ENCODE assay signal across 19 cellular contexts in genomic region chr1:244311784-244312532, GRCh38.
DNase-seq lines count a peak whose midpoint lies in the region; ATAC-seq, FAIRE-seq and TF ChIP-seq lines count a peak whose summit lies in the region.
"Had no signal": no experiment of that assay in that cellular context is flagged by ENCODE, and none has a peak within 500 bp of the region (broad histone marks: within the 10 kb centered on the region; RNA-seq: fewer than 3 reads in every experiment).

No MANE protein-coding gene starts in this region.

- H4K20me1 ChIP-seq in H1 (replicated peaks in 1 of 2; ENCODE audit: control insufficient read depth in 1 of 2, insufficient read depth in 2 of 2, low read length in 2 of 2) = no peaks in the 10 kb centered on the region

- no peak for TF ChIP-seq CTCF in H1 (IDR thresholded peaks at IDR 0.05; ENCODE audit: control extremely low read depth in 1 of 3, insufficient read depth in 1 of 3, low read depth in 1 of 3, low read length in 3 of 3)
- no peak for TF ChIP-seq CTCF in lower leg skin (IDR thresholded peaks at IDR 0.05)

- no peak for TF ChIP-seq POLR2A in H1 (IDR thresholded peaks at IDR 0.05; ENCODE audit: control extremely low read depth in 1 of 2, low read depth in 2 of 2, low read length in 2 of 2)
- TF ChIP-seq POLR2A in lower leg skin (IDR thresholded peaks at IDR 0.05) = no peak

- no peaks in the 10 kb centered on the region; the same call in 1 of the 2 replicates for H3K23me2 ChIP-seq in H1 (ENCODE audit: low read depth, low read length)

- H4K5ac ChIP-seq in H1 (ENCODE audit: insufficient read length, low read depth, low read length) = no peak overlapping the region

- H3K4me2 ChIP-seq in H1 (ENCODE audit: insufficient read depth in 1 of 2, low read depth in 2 of 2, low read length in 2 of 2) (no peak overlapping the region), trophoblast cell (ENCODE audit: low read length) (no peak overlapping the region)

- no peak overlapping the region for H2AK5ac ChIP-seq in H1 (ENCODE audit: low read depth, low read length)
- H2AK5ac ChIP-seq in trophoblast cell (ENCODE audit: low read length) = peak overlapping the region; percentile 24

- H4K91ac ChIP-seq in H1 (replicated peaks; ENCODE audit: insufficient read length, low read length) (no peak overlapping the region), trophoblast cell (ENCODE audit: low read depth, low read length) (peak overlapping the region; percentile 19)

- H4K12ac ChIP-seq in trophoblast cell (ENCODE audit: low read depth, low read length) = no peak overlapping the region

- H3K14ac ChIP-seq in H1 (ENCODE audit: insufficient read length) = no peak overlapping the region
- H3K14ac ChIP-seq in trophoblast cell (ENCODE audit: low read length) = peak overlapping the region; percentile 31

- POLR2A ChIA-PET in H1 (lab: Charles Lee; ENCODE audit: partially characterized antibody) = interaction anchor here (0.7 to 1.5 kb wide), 3 partner anchors 10 to 85 kb away, joined by 3 to 4 read pairs (median 3); no protein-coding TSS in a partner anchor

- no peaks in the 10 kb centered on the region for H3K79me1 ChIP-seq in H1 (ENCODE audit: low read depth, low read length)
- H3K79me1 ChIP-seq in trophoblast cell (ENCODE audit: low read length) = peaks cover 2% of the 10 kb centered on the region

- H3K23ac ChIP-seq in H1 (ENCODE audit: insufficient read length) = no peak overlapping the region
- H3K23ac ChIP-seq in trophoblast cell (ENCODE audit: low read length) = no peak overlapping the region

- no peaks in the 10 kb centered on the region for H3K36me3 ChIP-seq in H1 (ENCODE audit: control insufficient read depth in 2 of 4, insufficient read depth in 4 of 4, low read length in 3 of 4)
- no peaks in the 10 kb centered on the region for H3K36me3 ChIP-seq in trophoblast cell (ENCODE audit: control insufficient read depth in 1 of 2, insufficient read depth in 2 of 2, low read length in 2 of 2)
- H3K36me3 ChIP-seq: MG63, right atrium auricular region had no signal

- H3K4ac ChIP-seq in H1 (replicated peaks; ENCODE audit: insufficient read length, low read depth, low read length) (no peak overlapping the region), trophoblast cell (ENCODE audit: low read depth, low read length) (no peak overlapping the region)

- H3K79me2 ChIP-seq in H1 (ENCODE audit: control insufficient read depth in 1 of 2, insufficient read depth in 2 of 2, low read length in 2 of 2) = no peaks in the 10 kb centered on the region
- no peaks in the 10 kb centered on the region for H3K79me2 ChIP-seq in trophoblast cell (ENCODE audit: control insufficient read depth, insufficient read depth, low read length, poor library complexity)

- peak overlapping the region; percentile 37; the same call in 1 of the 2 replicates for H4K8ac ChIP-seq in H1 (ENCODE audit: extremely low read depth, insufficient read depth, low read length)
- H4K8ac ChIP-seq in trophoblast cell (ENCODE audit: low read depth, low read length) = no peak overlapping the region

- no peak overlapping the region for H2BK5ac ChIP-seq in H1 (ENCODE audit: low read depth, low read length)
- H2BK5ac ChIP-seq in trophoblast cell (ENCODE audit: low read depth, low read length, poor library complexity) = no peak overlapping the region

- FAIRE-seq in H1 (lab: Jason Lieb, UNC) = no peak
- FAIRE-seq: colon, endometrium, TTC549 had no signal

- no peak overlapping the region for H2BK120ac ChIP-seq in H1 (replicated peaks; ENCODE audit: low read depth, low read length)
- no peak overlapping the region for H2BK120ac ChIP-seq in trophoblast cell (ENCODE audit: insufficient read depth, low read length, poor library complexity)

- no peaks in the 10 kb centered on the region for H3K27me3 ChIP-seq in H1 (replicated peaks in 1 of 4; ENCODE audit: control insufficient read depth in 3 of 4, extremely low read depth in 1 of 4, insufficient read depth in 3 of 4, low read length in 3 of 4)
- no peaks in the 10 kb centered on the region for H3K27me3 ChIP-seq in trophoblast cell (ENCODE audit: insufficient read depth, low read length)
- H3K27me3 ChIP-seq: MG63, right atrium auricular region had no signal

- no peak overlapping the region for H3K4me3 ChIP-seq in H1 (ENCODE audit: extremely low read depth in 1 of 4, insufficient read depth in 2 of 4, low read depth in 3 of 4, low read length in 4 of 4)
- H3K4me3 ChIP-seq in lower leg skin (ENCODE audit: low read depth, poor library complexity, severe bottlenecking) = no peak overlapping the region
- H3K4me3 ChIP-seq in trophoblast cell (ENCODE audit: low read depth, low read length) = no peak overlapping the region
- H3K4me3 ChIP-seq: MG63, right atrium auricular region had no signal

- no peak for TF ChIP-seq EP300 in H1 (IDR thresholded peaks at IDR 0.05; ENCODE audit: borderline replicate concordance in 1 of 2, low read depth in 2 of 2, low read length in 2 of 2)

- no peak overlapping the region for H3K56ac ChIP-seq in H1 (replicated peaks; ENCODE audit: insufficient read length, low read depth, low read length)

- no peak for ATAC-seq in GM18909 (IDR thresholded peaks at IDR 0.05; ENCODE audit: poor library complexity, unreplicated experiment)

- H2BK12ac ChIP-seq in H1 (ENCODE audit: low read depth, low read length) (no peak overlapping the region), trophoblast cell (ENCODE audit: low read length) (peak overlapping the region; percentile 34)

- TF ChIP-seq RAD21 in H1 (IDR thresholded peaks at IDR 0.05 in 1 of 2, conservative IDR thresholded peaks at IDR 0.05 in 1 of 2; ENCODE audit: low read depth in 2 of 2, low read length in 2 of 2) = no peak

- 0 out of 2 replicates have a peak overlapping the region, but pooled peaks have one; percentile 32 for H2BK20ac ChIP-seq in H1 (ENCODE audit: low read length)

- CTCF ChIA-PET in H1 (lab: Charles Lee; ENCODE audit: partially characterized antibody) = interaction anchor here (0.6 to 1.8 kb wide), 6 partner anchors 9 to 346 kb away, joined by 3 to 7 read pairs (median 4); no protein-coding TSS in a partner anchor

- no peak overlapping the region for H3K9ac ChIP-seq in H1 (replicated peaks in 1 of 4; ENCODE audit: extremely low read depth in 1 of 4, low read depth in 3 of 4, low read length in 3 of 4)
- no peak overlapping the region for H3K9ac ChIP-seq in trophoblast cell (ENCODE audit: low read length)

- H2AFZ ChIP-seq in H1 (ENCODE audit: low read length) = peak overlapping the region; percentile 24
- H2AFZ ChIP-seq in trophoblast cell (ENCODE audit: insufficient read depth, low read length, poor library complexity) = no peak overlapping the region

- peak overlapping the region; percentile 61; the same call in 1 of the 2 replicates for H2BK15ac ChIP-seq in H1 (ENCODE audit: low read length)

- DNase-seq in Ammon's horn (ENCODE audit: low spot score) (peak; percentile 45), H1 (ENCODE audit: low read depth in 1 of 2, low spot score in 2 of 2) (no peak), lower leg skin (ENCODE audit: low spot score in 2 of 2) (peak; percentile 29 to 83), trophoblast cell (no peak), Kasumi-1 (lab: John Stamatoyannopoulos, UW) (no peak), SW 1271 (lab: John Stamatoyannopoulos, UW) (no peak), NCI-H1436 (lab: John Stamatoyannopoulos, UW) (no peak)
- DNase-seq: DMS 273 treated with DMSO at 0.1 percent for 48 hours, foreskin melanocyte, kidney glomerular epithelial cell, MG63, NCI-H1436 treated with DMSO at 0.1 percent for 48 hours, NCI-H2171 treated with DMSO at 0.1 percent for 48 hours, NCI-H526 treated with DMSO at 0.1 percent for 48 hours had no signal

- no peaks in the 10 kb centered on the region for H3K4me1 ChIP-seq in H1 (replicated peaks in 1 of 4; ENCODE audit: control insufficient read depth in 3 of 4, insufficient read depth in 4 of 4, low read length in 3 of 4)
- no peaks in the 10 kb centered on the region for H3K4me1 ChIP-seq in trophoblast cell (ENCODE audit: control insufficient read depth in 1 of 2, insufficient read depth in 2 of 2, low read length in 2 of 2)
- H3K4me1 ChIP-seq: right atrium auricular region had no signal

- intact Hi-C loops in lower leg skin (cut with DNase I; ENCODE audit: low total_unique reads) = no loop called here

- H3K27ac ChIP-seq in H1 (ENCODE audit: low read depth, low read length) = no peak overlapping the region
- no peak overlapping the region for H3K27ac ChIP-seq in trophoblast cell (ENCODE audit: low read depth, low read length)
- H3K27ac ChIP-seq: right atrium auricular region had no signal

- H3K18ac ChIP-seq in H1 (ENCODE audit: extremely low read depth, low read length) (peak overlapping the region; percentile 48), trophoblast cell (ENCODE audit: low read length) (no peak overlapping the region)

- WGBS in H1 (ENCODE audit: extremely low coverage in 1 of 2, insufficient coverage in 1 of 2, insufficient read length in 1 of 2, insufficient replicate concordance in 2 of 2, low coverage in 1 of 2, low lambda C conversion rate in 2 of 2, missing lambda C conversion rate in 1 of 2), 2 experiments = 88% methylated on average over 18 of the region's 18 CpGs; no CpG with 5 or more reads in 1 of the 2 experiments
- 54 to 61% methylated on average over 18 of the region's 18 CpGs for WGBS in lower leg skin, 2 donors
- WGBS in trophoblast cell (ENCODE audit: extremely low coverage, insufficient coverage, insufficient read length) = no CpG with 5 or more reads among the region's 18 CpGs

- H3K9me3 ChIP-seq in H1 (ENCODE audit: insufficient read depth in 2 of 2, low read depth in 1 of 2, low read length in 1 of 2) (peaks cover 7 to 10% of the 10 kb centered on the region in 2 experiments; a peak in 2 of 4 replicates), trophoblast cell (ENCODE audit: insufficient read depth, low read depth, low read length) (peaks cover 2% of the 10 kb centered on the region)
- H3K9me3 ChIP-seq: right atrium auricular region had no signal

TF ChIP-seq in H1, 55 proteins besides CTCF, POLR2A, EP300 and RAD21 (continues in another document):
- TF ChIP-seq TCF12 (IDR thresholded peaks at IDR 0.05; ENCODE audit: low read depth, low read length) = no peak
- no peak for TF ChIP-seq HDAC2 (IDR thresholded peaks at IDR 0.05; ENCODE audit: borderline replicate concordance in 1 of 2, low read depth in 2 of 2, low read length in 2 of 2)
- no peak for TF ChIP-seq CHD2 (IDR thresholded peaks at IDR 0.05; ENCODE audit: low read length)
- TF ChIP-seq RNF2 (IDR thresholded peaks at IDR 0.05; ENCODE audit: borderline replicate concordance, low read depth, low read length, missing control alignments, poor library complexity, severe bottlenecking) = no peak
- TF ChIP-seq ATF2 (IDR thresholded peaks at IDR 0.05; ENCODE audit: low read length) = no peak

Comparison
In these comparisons a context has a peak if more than half of its experiments do, and no peak if none do; other contexts are left out.
1. DNase-seq: peak in Ammon's horn (single experiment) and lower leg skin (2 of 2); none in H1 (0 of 2), trophoblast cell (0 of 2), Kasumi-1 (0 of 2), SW 1271 (0 of 2) and NCI-H1436 (single experiment).